ENCODE assay signal across 8 cellular contexts in the genomic region with DNA sequence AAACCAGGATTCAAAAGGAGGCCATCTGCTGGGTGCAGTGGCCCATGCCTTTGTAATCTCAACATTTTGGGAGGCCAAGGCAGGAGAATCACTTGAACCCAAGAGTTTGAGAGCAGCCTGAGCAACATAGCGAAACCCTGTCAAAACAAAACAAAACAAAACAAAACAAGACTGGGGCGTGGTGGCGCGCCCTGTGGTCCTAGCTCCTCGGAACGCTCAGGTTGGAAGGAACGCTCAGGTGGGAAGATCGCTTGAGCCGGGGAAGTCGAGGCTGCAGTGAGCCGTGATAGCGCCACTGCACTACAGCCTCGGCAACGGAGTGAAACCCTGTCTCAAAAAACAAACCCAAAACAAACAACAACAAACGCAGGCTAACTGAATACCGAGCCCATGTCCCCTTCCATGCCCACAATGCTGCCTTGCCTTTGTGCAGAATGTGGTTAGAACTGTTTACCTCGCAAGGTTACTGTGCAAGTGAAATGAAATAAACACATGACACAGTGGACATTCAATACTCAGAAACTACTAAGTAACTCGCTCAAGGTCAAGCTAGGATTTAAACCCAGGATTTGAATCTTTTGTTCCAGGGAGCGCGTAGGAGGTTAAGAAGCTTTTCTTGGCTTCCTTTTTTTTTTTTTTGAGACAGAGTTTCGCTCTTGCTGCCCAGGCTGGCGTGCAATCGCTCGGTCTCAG. TPM values are rescaled to one million over a fixed set of nuclear protein-coding genes. Genes with fewer than 3 reads are reported as not detected.
DNase-seq lines count a peak whose midpoint lies in the region; ATAC-seq, FAIRE-seq and TF ChIP-seq lines count a peak whose summit lies in the region.

No MANE protein-coding gene starts in this region.

- peak; percentile 7 for FAIRE-seq in A549 (lab: Jason Lieb, UNC)

- no peaks in the 10 kb centered on the region for H3K9me3 ChIP-seq in A549
- no peaks in the 10 kb centered on the region for H3K9me3 ChIP-seq in neutrophil

- ATAC-seq in A549 = peak; percentile 30 to 53; a peak in 4 of 6 replicates
- ATAC-seq in GM21529 (IDR thresholded peaks at IDR 0.05; ENCODE audit: unreplicated experiment) = peak; percentile 8
- ATAC-seq in T-cell (replicated peaks in 1 of 4) = no peak
- no peak for ATAC-seq in GM18858 (IDR thresholded peaks at IDR 0.05; ENCODE audit: unreplicated experiment)

- H3K4me1 ChIP-seq in A549 = peaks cover 4% of the 10 kb centered on the region
- H3K4me1 ChIP-seq in neutrophil (ENCODE audit: control insufficient read depth in 1 of 2, insufficient read depth in 1 of 2, low read depth in 1 of 2, low read length in 1 of 2) = peaks cover 18 to 20% of the 10 kb centered on the region in 2 experiments

- H3K27me3 Mint-ChIP-seq in T-cell = peaks cover 0 to 3% of the 10 kb centered on the region in 2 donors

- H3K4me3 Mint-ChIP-seq in T-cell = peak overlapping the region; percentile 85 to 96 (median 93)

- POLR2A ChIA-PET in A549 (lab: Yijun Ruan, JAX) (interaction anchor here (0.9 to 3.4 kb wide), 4 partner anchors 11 to 122 kb away, joined by 3 to 12 read pairs (median 3); a partner anchor contains a TSS), T-cell (lab: Charles Lee) (interaction anchor here in 1 of 2 donors (0.5 kb wide), 1 partner anchor 171 kb away, joined by 8 read pairs; no protein-coding TSS in a partner anchor)

- no peaks in the 10 kb centered on the region for H3K27me3 ChIP-seq in neutrophil

- peak overlapping the region; percentile 78 for H3K4me3 ChIP-seq in A549
- H3K4me3 ChIP-seq in neutrophil (ENCODE audit: low read depth in 1 of 2, low read length in 1 of 2) = peak overlapping the region; percentile 85 to 94

- 0 out of 5 replicates have a peak, but pooled peaks of 1 of the 2 experiments have one; percentile 22 for TF ChIP-seq RAD21 in A549 (conservative IDR thresholded peaks at IDR 0.05 in 1 of 2, IDR thresholded peaks at IDR 0.05 in 1 of 2)

- 0 out of 2 replicates have a peak, but pooled peaks have one; percentile 8 for TF ChIP-seq POLR2A in A549 (IDR thresholded peaks at IDR 0.05; ENCODE audit: low read length)

- H3K27ac ChIP-seq in A549 (peak overlapping the region; percentile 86 to 92), neutrophil (peak overlapping the region; percentile 85)

- peaks cover 19% of the 10 kb centered on the region for H3K36me3 Mint-ChIP-seq in T-cell

- H3K36me3 ChIP-seq in neutrophil = peaks cover 7% of the 10 kb centered on the region

- H3K27ac Mint-ChIP-seq in T-cell = peak overlapping the region; percentile 95 to 99

- H3K4me1 Mint-ChIP-seq in T-cell = peaks cover 25 to 32% (median 30%) of the 10 kb centered on the region in 3 donors

- H3K4me2 ChIP-seq in A549 = peak overlapping the region; percentile 83

- H3K9me3 Mint-ChIP-seq in T-cell = no peaks in the 10 kb centered on the region

- CTCF ChIA-PET in A549 (lab: Yijun Ruan, JAX) (interaction anchor here (0.7 to 2.1 kb wide), 9 partner anchors 9 to 162 kb away, joined by 3 to 10 read pairs (median 4); a partner anchor contains a TSS), T-cell (lab: Charles Lee) (interaction anchor here (0.6 to 1.6 kb wide), 6 partner anchors 13 to 168 kb away, joined by 3 to 7 read pairs (median 4); a partner anchor contains a TSS)

- DNase-seq in A549 (ENCODE audit: low read depth in 1 of 2, low spot score in 1 of 2) (peak; percentile 29 to 35), T-cell (no peak), fibroblast of peridontal ligament (ENCODE audit: extremely low read depth) (peak; percentile 27), NCI-H2029 (lab: John Stamatoyannopoulos, UW) (no peak), NCI-H1105 treated with DMSO at 0.1 percent for 48 hours (lab: John Stamatoyannopoulos, UW) (no peak)

- WGBS in A549 (ENCODE audit: missing lambda C conversion rate) = 4% methylated on average over 24 of the region's 24 CpGs

- TF ChIP-seq CTCF in A549 (IDR thresholded peaks at IDR 0.05) (peak; percentile 15; the same call in 2 of the 3 replicates), neutrophil (IDR thresholded peaks at IDR 0.05) (no peak)

- TF ChIP-seq EP300 in A549 (IDR thresholded peaks at IDR 0.05) = no peak

TF ChIP-seq in A549, 52 proteins besides CTCF, POLR2A, EP300 and RAD21 (continues in another document):
- no peak for TF ChIP-seq CEBPB (IDR thresholded peaks at IDR 0.05)
- TF ChIP-seq, protein P1, sequence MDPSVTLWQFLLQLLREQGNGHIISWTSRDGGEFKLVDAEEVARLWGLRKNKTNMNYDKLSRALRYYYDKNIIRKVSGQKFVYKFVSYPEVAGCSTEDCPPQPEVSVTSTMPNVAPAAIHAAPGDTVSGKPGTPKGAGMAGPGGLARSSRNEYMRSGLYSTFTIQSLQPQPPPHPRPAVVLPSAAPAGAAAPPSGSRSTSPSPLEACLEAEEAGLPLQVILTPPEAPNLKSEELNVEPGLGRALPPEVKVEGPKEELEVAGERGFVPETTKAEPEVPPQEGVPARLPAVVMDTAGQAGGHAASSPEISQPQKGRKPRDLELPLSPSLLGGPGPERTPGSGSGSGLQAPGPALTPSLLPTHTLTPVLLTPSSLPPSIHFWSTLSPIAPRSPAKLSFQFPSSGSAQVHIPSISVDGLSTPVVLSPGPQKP (IDR thresholded peaks at IDR 0.05; ENCODE audit: low read depth, low read length) = no peak
- TF ChIP-seq KDM5A (IDR thresholded peaks at IDR 0.05) = no peak
- TF ChIP-seq TP53 (CRISPR knock-in tag; IDR thresholded peaks at IDR 0.05) = no peak
- no peak for TF ChIP-seq HOXB5 (CRISPR knock-in tag; IDR thresholded peaks at IDR 0.05)
- no peak for TF ChIP-seq CHD4 (IDR thresholded peaks at IDR 0.05; ENCODE audit: borderline replicate concordance)
- TF ChIP-seq, protein P2, sequence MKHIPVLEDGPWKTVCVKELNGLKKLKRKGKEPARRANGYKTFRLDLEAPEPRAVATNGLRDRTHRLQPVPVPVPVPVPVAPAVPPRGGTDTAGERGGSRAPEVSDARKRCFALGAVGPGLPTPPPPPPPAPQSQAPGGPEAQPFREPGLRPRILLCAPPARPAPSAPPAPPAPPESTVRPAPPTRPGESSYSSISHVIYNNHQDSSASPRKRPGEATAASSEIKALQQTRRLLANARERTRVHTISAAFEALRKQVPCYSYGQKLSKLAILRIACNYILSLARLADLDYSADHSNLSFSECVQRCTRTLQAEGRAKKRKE (CRISPR knock-in tag; IDR thresholded peaks at IDR 0.05; ENCODE audit: low read depth) = no peak
- TF ChIP-seq, protein P3, sequence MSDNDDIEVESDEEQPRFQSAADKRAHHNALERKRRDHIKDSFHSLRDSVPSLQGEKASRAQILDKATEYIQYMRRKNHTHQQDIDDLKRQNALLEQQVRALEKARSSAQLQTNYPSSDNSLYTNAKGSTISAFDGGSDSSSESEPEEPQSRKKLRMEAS (IDR thresholded peaks at IDR 0.05) = no peak
- no peak for TF ChIP-seq NPAS2 (CRISPR knock-in tag; IDR thresholded peaks at IDR 0.05; ENCODE audit: borderline replicate concordance)
- TF ChIP-seq, protein P4, sequence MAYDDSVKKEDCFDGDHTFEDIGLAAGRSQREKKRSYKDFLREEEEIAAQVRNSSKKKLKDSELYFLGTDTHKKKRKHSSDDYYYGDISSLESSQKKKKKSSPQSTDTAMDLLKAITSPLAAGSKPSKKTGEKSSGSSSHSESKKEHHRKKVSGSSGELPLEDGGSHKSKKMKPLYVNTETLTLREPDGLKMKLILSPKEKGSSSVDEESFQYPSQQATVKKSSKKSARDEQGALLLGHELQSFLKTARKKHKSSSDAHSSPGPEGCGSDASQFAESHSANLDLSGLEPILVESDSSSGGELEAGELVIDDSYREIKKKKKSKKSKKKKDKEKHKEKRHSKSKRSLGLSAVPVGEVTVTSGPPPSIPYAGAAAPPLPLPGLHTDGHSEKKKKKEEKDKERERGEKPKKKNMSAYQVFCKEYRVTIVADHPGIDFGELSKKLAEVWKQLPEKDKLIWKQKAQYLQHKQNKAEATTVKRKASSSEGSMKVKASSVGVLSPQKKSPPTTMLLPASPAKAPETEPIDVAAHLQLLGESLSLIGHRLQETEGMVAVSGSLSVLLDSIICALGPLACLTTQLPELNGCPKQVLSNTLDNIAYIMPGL (CRISPR knock-in tag; IDR thresholded peaks at IDR 0.05; ENCODE audit: borderline replicate concordance) = no peak
- TF ChIP-seq FOSL2 (IDR thresholded peaks at IDR 0.05) = no peak
- TF ChIP-seq FOSL2 (CRISPR knock-in tag; IDR thresholded peaks at IDR 0.05) = no peak
- TF ChIP-seq CHD2 (IDR thresholded peaks at IDR 0.05; ENCODE audit: low read length, partially characterized antibody) = no peak

RNA-seq across cellular contexts. Expression of a gene that starts 0.8 kb away (rescaled TPM):
- polyA plus RNA-seq in A549 (2011; rRNA removed) (126 and 150 TPM in 2 replicates), A549 (2017; fragmentation: RNase III; extraction: RNeasy Plus Mini Kit Qiagen cat#74134 plus additional on column Dnase treatment) (221 to 241 TPM (median 234 TPM) in 3 replicates)
- polyA plus RNA-seq in A549 (2012; cell fraction: cytosol; rRNA removed) = 255 and 283 TPM in 2 replicates
- 107 and 160 TPM in 2 replicates for polyA plus RNA-seq in A549 (2012; cell fraction: nucleus; rRNA removed)
- 32.6 and 37.9 TPM in 2 replicates for polyA minus RNA-seq in A549 (2011; rRNA and poly(A)+ RNA removed)
- total RNA-seq in T-cell = 10 to 100 TPM; 65.3 to 80.4 (median 77.6) TPM

RNA-seq across cellular contexts. Expression of a gene that starts 14.2 kb away (rescaled TPM):
- polyA plus RNA-seq in A549 (2011; rRNA removed) (46.6 and 75.8 TPM in 2 replicates), A549 (2017; fragmentation: RNase III; extraction: RNeasy Plus Mini Kit Qiagen cat#74134 plus additional on column Dnase treatment) (35.2 to 40.1 TPM (median 40.0 TPM) in 3 replicates)
- polyA plus RNA-seq in A549 (2012; cell fraction: cytosol; rRNA removed) = 11.0 and 11.8 TPM in 2 replicates
- 6.8 and 11.0 TPM in 2 replicates for polyA plus RNA-seq in A549 (2012; cell fraction: nucleus; rRNA removed)
- polyA minus RNA-seq in A549 (2011; rRNA and poly(A)+ RNA removed) = 11.9 and 18.6 TPM in 2 replicates
- 10 to 100 TPM; 27.1 to 37.3 (median 29.5) TPM for total RNA-seq in T-cell

Comparison
In these comparisons a context has a peak if more than half of its experiments do, and no peak if none do; other contexts are left out.
1. ATAC-seq: peak in A549 (2 of 2) and GM21529 (single experiment); none in T-cell (0 of 4) and GM18858 (single experiment).
2. DNase-seq: peak in A549 (2 of 2) and fibroblast of peridontal ligament (single experiment); none in T-cell (0 of 34), NCI-H2029 (single experiment) and NCI-H1105 treated with DMSO at 0.1 percent for 48 hours (single experiment).